In genomic region chr9:111898331-111899096, GRCh38 we compare ENCODE assay signal across 8 cellular contexts. TPM values are rescaled to one million over a fixed set of nuclear protein-coding genes. Genes with fewer than 3 reads are reported as not detected.
A peak's percentile ranks its signal among the peaks of the same experiment; 100 is the strongest.
DNase-seq lines count a peak whose midpoint lies in the region; ATAC-seq and TF ChIP-seq lines count a peak whose summit lies in the region.

No MANE protein-coding gene starts in this region.

- H3K14ac ChIP-seq in mesenchymal stem cell (ENCODE audit: low read length in 2 of 2) = no peak overlapping the region

- H3K4me3 ChIP-seq in right atrium auricular region = peak overlapping the region; percentile 85 to 98
- peak overlapping the region in 1 of 2 donors; percentile 96 for H3K4me3 ChIP-seq in body of pancreas
- H3K4me3 ChIP-seq in mesenchymal stem cell (ENCODE audit: insufficient read depth in 1 of 2, low read depth in 1 of 2, low read length in 2 of 2) = peak overlapping the region in 1 of 2 experiments; percentile 92

- no peaks in the 10 kb centered on the region for H3K9me3 ChIP-seq in right atrium auricular region
- no peaks in the 10 kb centered on the region for H3K9me3 ChIP-seq in body of pancreas
- H3K9me3 ChIP-seq in mesenchymal stem cell (ENCODE audit: control insufficient read depth, low read length) = no peaks in the 10 kb centered on the region

- no peak overlapping the region for H4K91ac ChIP-seq in mesenchymal stem cell (ENCODE audit: low read length)

- DNase-seq in right atrium auricular region (ENCODE audit: low spot score) (no peak), Right ventricle myocardium superior (no peak), body of pancreas (no peak), mesenchymal stem cell (no peak), NOMO-1 treated with DMSO at 0.1 percent for 48 hours (lab: John Stamatoyannopoulos, UW; ENCODE audit: unreplicated experiment) (no peak)

- H4K8ac ChIP-seq in mesenchymal stem cell (ENCODE audit: low read length) = no peak overlapping the region

- H2BK15ac ChIP-seq in mesenchymal stem cell (ENCODE audit: low read depth, poor library complexity, severe bottlenecking) = no peak overlapping the region

- H3K36me3 ChIP-seq in right atrium auricular region = no peaks in the 10 kb centered on the region
- no peaks in the 10 kb centered on the region for H3K36me3 ChIP-seq in body of pancreas (replicated peaks in 1 of 2; ENCODE audit: insufficient read depth in 1 of 2, low read depth in 2 of 2)
- peaks cover 0 to 4% of the 10 kb centered on the region in 2 experiments for H3K36me3 ChIP-seq in mesenchymal stem cell (ENCODE audit: control insufficient read depth in 1 of 2, insufficient read depth in 2 of 2, low read depth in 1 of 2, low read length in 2 of 2)

- H2AK5ac ChIP-seq in mesenchymal stem cell (ENCODE audit: low read length, severe bottlenecking) = no peak overlapping the region

- intact Hi-C loops in Right ventricle myocardium superior (cut with DNase I) (loop anchor here (5.0 to 10.0 kb wide), 2 partner anchors 64 to 159 kb away; no protein-coding TSS in a partner anchor), body of pancreas (cut with DNase I) (no loop called here)

- no peak overlapping the region for H2BK5ac ChIP-seq in mesenchymal stem cell (ENCODE audit: low read depth, low read length, poor library complexity, severe bottlenecking)

- ATAC-seq in Right ventricle myocardium superior (ENCODE audit: poor library complexity) = no peak
- ATAC-seq in body of pancreas = no peak
- no peak for ATAC-seq in HG03521 (IDR thresholded peaks at IDR 0.05; ENCODE audit: unreplicated experiment)
- ATAC-seq in HG03571 (IDR thresholded peaks at IDR 0.05; ENCODE audit: unreplicated experiment) = no peak
- no peak for ATAC-seq in GM18498 (IDR thresholded peaks at IDR 0.05; ENCODE audit: unreplicated experiment)

- no peak for TF ChIP-seq POLR2A in body of pancreas (IDR thresholded peaks at IDR 0.05)

- 2 to 13% methylated on average over 4 of the region's 4 CpGs for WGBS in body of pancreas, 2 donors
- WGBS in mesenchymal stem cell = 36% methylated on average over 2 of the region's 4 CpGs

- H2BK120ac ChIP-seq in mesenchymal stem cell (ENCODE audit: low read depth, low read length) = no peak overlapping the region

- no peak overlapping the region for H3K18ac ChIP-seq in mesenchymal stem cell (ENCODE audit: low read depth in 1 of 2, low read length in 2 of 2)

- TF ChIP-seq CTCF in right atrium auricular region (IDR thresholded peaks at IDR 0.05) (no peak), body of pancreas (IDR thresholded peaks at IDR 0.05) (no peak)

- H3K23ac ChIP-seq in mesenchymal stem cell (ENCODE audit: low read length in 2 of 2) = no peak overlapping the region

- H3K27me3 ChIP-seq in right atrium auricular region (no peaks in the 10 kb centered on the region), body of pancreas (no peaks in the 10 kb centered on the region), mesenchymal stem cell (ENCODE audit: control insufficient read depth in 1 of 2, insufficient read depth in 1 of 2, low read length in 2 of 2) (no peaks in the 10 kb centered on the region)

- H3K4me1 ChIP-seq in right atrium auricular region (peaks cover 0 to 61% of the 10 kb centered on the region in 2 donors), body of pancreas (peaks cover 61% of the 10 kb centered on the region), mesenchymal stem cell (ENCODE audit: control insufficient read depth, insufficient read depth, low read depth, low read length) (peaks cover 7% of the 10 kb centered on the region)

- peak overlapping the region; percentile 90 to 97 for H3K27ac ChIP-seq in right atrium auricular region
- peak overlapping the region; percentile 14 to 99 (median 90) for H3K27ac ChIP-seq in body of pancreas
- peak overlapping the region; percentile 88 for H3K27ac ChIP-seq in mesenchymal stem cell (ENCODE audit: low read length, poor library complexity, severe bottlenecking)

- no peak overlapping the region for H2AFZ ChIP-seq in mesenchymal stem cell (ENCODE audit: low read depth, low read length)

- no peak overlapping the region for H3K4me2 ChIP-seq in mesenchymal stem cell (ENCODE audit: low read length, poor library complexity, severe bottlenecking)

- no peaks in the 10 kb centered on the region for H3K79me1 ChIP-seq in mesenchymal stem cell (replicated peaks; ENCODE audit: low read length, poor library complexity, severe bottlenecking)

- H3K9ac ChIP-seq in mesenchymal stem cell (ENCODE audit: low read length) = peak overlapping the region; percentile 93

- H2BK12ac ChIP-seq in mesenchymal stem cell (ENCODE audit: low read length in 2 of 2) = no peak overlapping the region

- H3K4ac ChIP-seq in mesenchymal stem cell (ENCODE audit: low read depth in 1 of 2, low read length in 2 of 2) = no peak overlapping the region

RNA-seq across cellular contexts. Expression of gene UGCG, which starts 1.9 kb away (rescaled TPM):
- total RNA-seq in right atrium auricular region (10 to 100 TPM; 10.3 to 10.8 TPM), Right ventricle myocardium superior (11.7 TPM), body of pancreas (10 to 100 TPM; 17.1 to 26.2 TPM)
- polyA plus RNA-seq in mesenchymal stem cell (2013, experiment 1 of 2) = 44.2 TPM
- 45.8 TPM for polyA plus RNA-seq in mesenchymal stem cell (2013, experiment 2 of 2)
